ENCODE assay signal across 22 cellular contexts in the genomic region with DNA sequence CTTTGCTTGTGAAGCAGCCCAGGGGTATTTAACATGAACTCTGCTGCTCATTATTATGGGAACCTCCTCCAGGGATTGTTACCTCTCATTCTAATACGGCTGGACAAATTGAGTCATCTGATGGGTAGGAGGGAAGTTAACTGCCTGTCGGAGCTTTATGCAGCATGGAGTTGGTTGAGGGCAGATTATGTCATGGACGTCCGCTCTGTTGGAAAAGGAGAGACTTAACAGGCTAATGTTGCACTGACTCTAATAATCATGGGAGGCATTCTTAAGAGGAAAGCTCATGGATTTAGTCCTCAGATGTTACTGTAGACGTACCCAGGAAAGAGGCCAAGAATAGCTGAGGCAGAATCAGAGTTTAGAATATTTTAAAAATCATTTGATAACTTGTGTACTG. TPM values are rescaled to one million over a fixed set of nuclear protein-coding genes. Genes with fewer than 3 reads are reported as not detected.
A peak's percentile ranks its signal among the peaks of the same experiment; 100 is the strongest.
DNase-seq lines count a peak whose midpoint lies in the region; ATAC-seq and TF ChIP-seq lines count a peak whose summit lies in the region.
"Had no signal": no experiment of that assay in that cellular context is flagged by ENCODE, and none has a peak within 500 bp of the region (broad histone marks: within the 10 kb centered on the region; RNA-seq: fewer than 3 reads in every experiment).

No MANE protein-coding gene starts in this region.

- peaks cover 10 to 25% of the 10 kb centered on the region in 2 donors for H3K36me3 Mint-ChIP-seq in activated naive CD4-positive, alpha-beta T cell treated with anti-CD3 and anti-CD28 coated beads, Interleukin-2, amount 50 U/mL, for 72 hours
- H3K36me3 Mint-ChIP-seq in activated naive CD4-positive, alpha-beta T cell treated with anti-CD3 and anti-CD28 coated beads for 36 hours (ENCODE audit: low read depth) = peaks cover 33% of the 10 kb centered on the region
- no peaks in the 10 kb centered on the region for H3K36me3 Mint-ChIP-seq in stimulated activated effector memory CD8-positive, alpha-beta T cell treated with anti-CD3 and anti-CD28 coated beads, Interleukin-12 subunit alpha, Interleukin-12 subunit beta, amount 100 ng/mL, for 72 hours
- peaks cover 56% of the 10 kb centered on the region for H3K36me3 Mint-ChIP-seq in activated CD8-positive, alpha-beta memory T cell treated with anti-CD3 and anti-CD28 coated beads, Interleukin-2, amount 10 ng/mL, durations not matched to agents 7 days and 5 days

- no peak for DNase-seq in activated naive CD4-positive, alpha-beta T cell treated with anti-CD3 and anti-CD28 coated beads, Interleukin-2, amount 50 U/mL, for 72 hours (ENCODE audit: low spot score in 2 of 2)
- no peak for DNase-seq in activated naive CD4-positive, alpha-beta T cell treated with anti-CD3 and anti-CD28 coated beads for 36 hours
- DNase-seq in astrocyte of the hippocampus (ENCODE audit: low read depth, low spot score) (peak; percentile 71), fibroblast of villous mesenchyme (ENCODE audit: low read depth) (peak; percentile 13), NCI-H524 treated with DMSO at 0.1 percent for 48 hours (lab: John Stamatoyannopoulos, UW) (no peak), psoas muscle (no peak)
- no peak for DNase-seq in stimulated activated effector memory CD8-positive, alpha-beta T cell treated with anti-CD3 and anti-CD28 coated beads, Interleukin-12 subunit alpha, Interleukin-12 subunit beta, amount 100 ng/mL, for 72 hours (ENCODE audit: low spot score in 2 of 2)
- DNase-seq in activated CD8-positive, alpha-beta memory T cell treated with anti-CD3 and anti-CD28 coated beads, Interleukin-2, amount 10 ng/mL, durations not matched to agents 7 days and 5 days = no peak
- DNase-seq: activated CD4-positive, alpha-beta memory T cell treated with anti-CD3 and anti-CD28 coated beads, Interleukin-2, amount 10 ng/mL, durations not matched to agents 7 days and 5 days; activated CD4-positive, CD25-positive, alpha-beta regulatory T cell treated with anti-CD3 and anti-CD28 coated beads, Interleukin-2, amount 50 U/mL, for 72 hours; activated gamma-delta T cell; GDM1; heart left ventricle; left ventricle myocardium inferior; NCI-H1694 treated with DMSO at 0.1 percent for 48 hours; NCI-H2171 treated with DMSO at 0.1 percent for 48 hours; NCI-H526 treated with DMSO at 0.1 percent for 48 hours; SHP77 treated with DMSO at 0.1 percent for 48 hours; trophoblast cell had no signal

- peaks cover 23 to 100% of the 10 kb centered on the region in 2 donors for H3K36me3 ChIP-seq in psoas muscle (ENCODE audit: insufficient read depth in 1 of 2, low read depth in 1 of 2)

- no peaks in the 10 kb centered on the region for H3K4me1 ChIP-seq in psoas muscle

- no peaks in the 10 kb centered on the region for H3K9me3 Mint-ChIP-seq in activated naive CD4-positive, alpha-beta T cell treated with anti-CD3 and anti-CD28 coated beads, Interleukin-2, amount 50 U/mL, for 72 hours
- H3K9me3 Mint-ChIP-seq in activated naive CD4-positive, alpha-beta T cell treated with anti-CD3 and anti-CD28 coated beads for 36 hours = no peaks in the 10 kb centered on the region
- H3K9me3 Mint-ChIP-seq in stimulated activated effector memory CD8-positive, alpha-beta T cell treated with anti-CD3 and anti-CD28 coated beads, Interleukin-12 subunit alpha, Interleukin-12 subunit beta, amount 100 ng/mL, for 72 hours = no peaks in the 10 kb centered on the region
- H3K9me3 Mint-ChIP-seq in activated CD8-positive, alpha-beta memory T cell treated with anti-CD3 and anti-CD28 coated beads, Interleukin-2, amount 10 ng/mL, durations not matched to agents 7 days and 5 days (ENCODE audit: low read depth) = no peaks in the 10 kb centered on the region
- H3K9me3 Mint-ChIP-seq: activated CD4-positive, alpha-beta memory T cell treated with anti-CD3 and anti-CD28 coated beads, Interleukin-2, amount 10 ng/mL, durations not matched to agents 7 days and 5 days; neural crest cell had no signal

- H3K27me3 ChIP-seq in psoas muscle (ENCODE audit: insufficient read depth in 3 of 3, low read length in 2 of 3) = no peaks in the 10 kb centered on the region
- H3K27me3 ChIP-seq: heart left ventricle had no signal

- H3K27ac ChIP-seq in psoas muscle = no peak overlapping the region
- H3K27ac ChIP-seq: heart left ventricle had no signal

- H3K27me3 Mint-ChIP-seq in activated naive CD4-positive, alpha-beta T cell treated with anti-CD3 and anti-CD28 coated beads for 36 hours (ENCODE audit: low read depth) = no peaks in the 10 kb centered on the region
- H3K27me3 Mint-ChIP-seq in activated CD8-positive, alpha-beta memory T cell treated with anti-CD3 and anti-CD28 coated beads, Interleukin-2, amount 10 ng/mL, durations not matched to agents 7 days and 5 days = no peaks in the 10 kb centered on the region
- H3K27me3 Mint-ChIP-seq: activated CD4-positive, alpha-beta memory T cell treated with anti-CD3 and anti-CD28 coated beads, Interleukin-2, amount 10 ng/mL, durations not matched to agents 7 days and 5 days; B cell had no signal

- 61 to 73% (median 67%) methylated on average over 5 of the region's 5 CpGs for WGBS in psoas muscle, 3 donors

- H3K4me1 Mint-ChIP-seq in activated naive CD4-positive, alpha-beta T cell treated with anti-CD3 and anti-CD28 coated beads for 36 hours (ENCODE audit: low read depth) = no peaks in the 10 kb centered on the region
- no peaks in the 10 kb centered on the region for H3K4me1 Mint-ChIP-seq in stimulated activated effector memory CD8-positive, alpha-beta T cell treated with anti-CD3 and anti-CD28 coated beads, Interleukin-12 subunit alpha, Interleukin-12 subunit beta, amount 100 ng/mL, for 72 hours
- peaks cover 2% of the 10 kb centered on the region for H3K4me1 Mint-ChIP-seq in activated CD8-positive, alpha-beta memory T cell treated with anti-CD3 and anti-CD28 coated beads, Interleukin-2, amount 10 ng/mL, durations not matched to agents 7 days and 5 days
- H3K4me1 Mint-ChIP-seq: activated CD4-positive, alpha-beta memory T cell treated with anti-CD3 and anti-CD28 coated beads, Interleukin-2, amount 10 ng/mL, durations not matched to agents 7 days and 5 days; B cell; neural crest cell had no signal

- no peak overlapping the region for H3K4me3 Mint-ChIP-seq in activated naive CD4-positive, alpha-beta T cell treated with anti-CD3 and anti-CD28 coated beads for 36 hours
- H3K4me3 Mint-ChIP-seq in stimulated activated effector memory CD8-positive, alpha-beta T cell treated with anti-CD3 and anti-CD28 coated beads, Interleukin-12 subunit alpha, Interleukin-12 subunit beta, amount 100 ng/mL, for 72 hours = no peak overlapping the region
- no peak overlapping the region for H3K4me3 Mint-ChIP-seq in activated CD8-positive, alpha-beta memory T cell treated with anti-CD3 and anti-CD28 coated beads, Interleukin-2, amount 10 ng/mL, durations not matched to agents 7 days and 5 days
- H3K4me3 Mint-ChIP-seq: activated CD4-positive, alpha-beta memory T cell treated with anti-CD3 and anti-CD28 coated beads, Interleukin-2, amount 10 ng/mL, durations not matched to agents 7 days and 5 days; B cell; neural crest cell had no signal

- ATAC-seq in activated naive CD4-positive, alpha-beta T cell treated with anti-CD3 and anti-CD28 coated beads, Interleukin-2, amount 50 U/mL, for 72 hours = no peak
- no peak for ATAC-seq in stimulated activated effector memory CD8-positive, alpha-beta T cell treated with anti-CD3 and anti-CD28 coated beads, Interleukin-12 subunit alpha, Interleukin-12 subunit beta, amount 100 ng/mL, for 72 hours
- ATAC-seq in activated CD8-positive, alpha-beta memory T cell treated with anti-CD3 and anti-CD28 coated beads, Interleukin-2, amount 10 ng/mL, durations not matched to agents 7 days and 5 days = no peak
- no peak for ATAC-seq in psoas muscle
- ATAC-seq: Panc1 had no signal

- H3K4me3 ChIP-seq in fibroblast of villous mesenchyme (ENCODE audit: low read depth, low read length) (no peak overlapping the region), psoas muscle (no peak overlapping the region)
- H3K4me3 ChIP-seq: heart left ventricle, left ventricle myocardium inferior had no signal

- CTCF ChIA-PET in activated naive CD4-positive, alpha-beta T cell treated with anti-CD3 and anti-CD28 coated beads for 36 hours (lab: Charles Lee) = interaction anchor here (1.0 to 2.5 kb wide), 2 partner anchors 10 to 75 kb away, joined by 3 to 8 read pairs; partner anchors contain the start of gene POP5
- CTCF ChIA-PET in activated CD8-positive, alpha-beta memory T cell treated with anti-CD3 and anti-CD28 coated beads, Interleukin-2, amount 10 ng/mL, durations not matched to agents 7 days and 5 days (lab: Charles Lee) = no interaction called here

- intact Hi-C loops in activated naive CD4-positive, alpha-beta T cell treated with anti-CD3 and anti-CD28 coated beads for 36 hours (cut with micrococcal nuclease) = no loop called here
- intact Hi-C loops in psoas muscle (cut with DNase I) = no loop called here

- no peak for TF ChIP-seq CTCF in fibroblast of villous mesenchyme (IDR thresholded peaks at IDR 0.05; ENCODE audit: insufficient read depth, low read depth, low read length)
- TF ChIP-seq CTCF in psoas muscle (IDR thresholded peaks at IDR 0.05) = no peak

- peak overlapping the region; percentile 4 to 71 for H3K27ac Mint-ChIP-seq in activated naive CD4-positive, alpha-beta T cell treated with anti-CD3 and anti-CD28 coated beads, Interleukin-2, amount 50 U/mL, for 72 hours
- no peak overlapping the region for H3K27ac Mint-ChIP-seq in activated naive CD4-positive, alpha-beta T cell treated with anti-CD3 and anti-CD28 coated beads for 36 hours
- H3K27ac Mint-ChIP-seq in stimulated activated effector memory CD8-positive, alpha-beta T cell treated with anti-CD3 and anti-CD28 coated beads, Interleukin-12 subunit alpha, Interleukin-12 subunit beta, amount 100 ng/mL, for 72 hours = peak overlapping the region; percentile 34
- H3K27ac Mint-ChIP-seq in activated CD8-positive, alpha-beta memory T cell treated with anti-CD3 and anti-CD28 coated beads, Interleukin-2, amount 10 ng/mL, durations not matched to agents 7 days and 5 days = no peak overlapping the region
- H3K27ac Mint-ChIP-seq: activated CD4-positive, alpha-beta memory T cell treated with anti-CD3 and anti-CD28 coated beads, Interleukin-2, amount 10 ng/mL, durations not matched to agents 7 days and 5 days; B cell had no signal

- H3K9me3 ChIP-seq in psoas muscle = no peaks in the 10 kb centered on the region
- H3K9me3 ChIP-seq: heart left ventricle, left ventricle myocardium inferior had no signal

RNA-seq across cellular contexts. Expression of gene POP5, which starts 9.9 kb away (rescaled TPM):
- total RNA-seq in activated naive CD4-positive, alpha-beta T cell treated with anti-CD3 and anti-CD28 coated beads, Interleukin-2, amount 50 U/mL, for 72 hours = 10 to 100 TPM; 34.7 to 51.5 TPM
- total RNA-seq in activated naive CD4-positive, alpha-beta T cell treated with anti-CD3 and anti-CD28 coated beads for 36 hours = 10 to 100 TPM; 44.2 to 45.0 TPM
- total RNA-seq in fibroblast of villous mesenchyme (35.8 and 40.6 TPM in 2 replicates), psoas muscle (10 to 100 TPM in 3 of 4 donors, 1 to 10 TPM in 1; 9.8 to 20.2 (median 17.0) TPM)
- total RNA-seq in activated CD8-positive, alpha-beta memory T cell treated with anti-CD3 and anti-CD28 coated beads, Interleukin-2, amount 10 ng/mL, durations not matched to agents 7 days and 5 days = 10 to 100 TPM; 63.1 to 65.1 TPM
- 10 to 100 TPM; 18.9 to 30.4 (median 27.7) TPM for polyA plus RNA-seq in psoas muscle

RNA-seq across cellular contexts. Expression of gene RNF10, which starts 37.1 kb away (rescaled TPM):
- total RNA-seq in activated naive CD4-positive, alpha-beta T cell treated with anti-CD3 and anti-CD28 coated beads, Interleukin-2, amount 50 U/mL, for 72 hours = 100 to 1,000 TPM; 182 to 196 TPM
- 100 to 1,000 TPM; 159 to 166 TPM for total RNA-seq in activated naive CD4-positive, alpha-beta T cell treated with anti-CD3 and anti-CD28 coated beads for 36 hours
- 127 and 175 TPM in 2 replicates for total RNA-seq in fibroblast of villous mesenchyme
- 100 to 1,000 TPM; 209 to 217 TPM for total RNA-seq in activated CD8-positive, alpha-beta memory T cell treated with anti-CD3 and anti-CD28 coated beads, Interleukin-2, amount 10 ng/mL, durations not matched to agents 7 days and 5 days
- total RNA-seq in psoas muscle = 100 to 1,000 TPM; 296 to 463 (median 350) TPM
- 100 to 1,000 TPM; 299 to 624 (median 302) TPM for polyA plus RNA-seq in psoas muscle

RNA-seq across cellular contexts. Expression of gene COQ5, which starts 42.3 kb away (rescaled TPM):
- total RNA-seq in activated naive CD4-positive, alpha-beta T cell treated with anti-CD3 and anti-CD28 coated beads, Interleukin-2, amount 50 U/mL, for 72 hours = 10 to 100 TPM in 1 of 2 donors, 1 to 10 TPM in 1; 9.7 to 37.8 TPM
- 10 to 100 TPM; 29.5 TPM for total RNA-seq in activated naive CD4-positive, alpha-beta T cell treated with anti-CD3 and anti-CD28 coated beads for 36 hours
- total RNA-seq in fibroblast of villous mesenchyme (18.4 and 29.8 TPM in 2 replicates), psoas muscle (10 to 100 TPM; 33.1 to 52.8 (median 45.7) TPM)
- 10 to 100 TPM; 26.4 to 34.0 TPM for total RNA-seq in activated CD8-positive, alpha-beta memory T cell treated with anti-CD3 and anti-CD28 coated beads, Interleukin-2, amount 10 ng/mL, durations not matched to agents 7 days and 5 days
- 10 to 100 TPM; 53.4 to 81.4 (median 55.4) TPM for polyA plus RNA-seq in psoas muscle

Comparison
In these comparisons a context has a peak if more than half of its experiments do, and no peak if none do; other contexts are left out.
1. H3K27ac Mint-ChIP-seq: peak in activated naive CD4-positive, alpha-beta T cell treated with anti-CD3 and anti-CD28 coated beads, Interleukin-2, amount 50 U/mL, for 72 hours (2 of 2) and stimulated activated effector memory CD8-positive, alpha-beta T cell treated with anti-CD3 and anti-CD28 coated beads, Interleukin-12 subunit alpha, Interleukin-12 subunit beta, amount 100 ng/mL, for 72 hours (single experiment); none in activated naive CD4-positive, alpha-beta T cell treated with anti-CD3 and anti-CD28 coated beads for 36 hours (single experiment) and activated CD8-positive, alpha-beta memory T cell treated with anti-CD3 and anti-CD28 coated beads, Interleukin-2, amount 10 ng/mL, durations not matched to agents 7 days and 5 days (single experiment).
2. DNase-seq: peak in astrocyte of the hippocampus (single experiment) and fibroblast of villous mesenchyme (single experiment); none in activated naive CD4-positive, alpha-beta T cell treated with anti-CD3 and anti-CD28 coated beads, Interleukin-2, amount 50 U/mL, for 72 hours (0 of 2), activated naive CD4-positive, alpha-beta T cell treated with anti-CD3 and anti-CD28 coated beads for 36 hours (single experiment), stimulated activated effector memory CD8-positive, alpha-beta T cell treated with anti-CD3 and anti-CD28 coated beads, Interleukin-12 subunit alpha, Interleukin-12 subunit beta, amount 100 ng/mL, for 72 hours (0 of 2), activated CD8-positive, alpha-beta memory T cell treated with anti-CD3 and anti-CD28 coated beads, Interleukin-2, amount 10 ng/mL, durations not matched to agents 7 days and 5 days (single experiment), NCI-H524 treated with DMSO at 0.1 percent for 48 hours (single experiment) and psoas muscle (0 of 2).